ENCODE assay signal across 22 cellular contexts in genomic region chr21:25687787-25688186, GRCh38. TPM values are rescaled to one million over a fixed set of nuclear protein-coding genes. Genes with fewer than 3 reads are reported as not detected.
DNase-seq lines count a peak whose midpoint lies in the region; ATAC-seq and TF ChIP-seq lines count a peak whose summit lies in the region.
"Had no signal": no experiment of that assay in that cellular context is flagged by ENCODE, and none has a peak within 500 bp of the region (broad histone marks: within the 10 kb centered on the region; RNA-seq: fewer than 3 reads in every experiment).

No MANE protein-coding gene starts in this region.

- no peak overlapping the region for H3K9ac ChIP-seq in skeletal muscle tissue (ENCODE audit: low read depth in 1 of 3, low read length in 3 of 3)
- H3K9ac ChIP-seq: KMS-11 had no signal

- 75% methylated on average over 2 to 4 of the region's 4 CpGs for WGBS in gastroesophageal sphincter (ENCODE audit: low coverage in 1 of 2), 2 donors

- H3K4me1 ChIP-seq in gastroesophageal sphincter = peaks cover 0 to 29% (median 11%) of the 10 kb centered on the region in 3 donors
- peaks cover 0 to 3% (median 2%) of the 10 kb centered on the region in 3 donors for H3K4me1 ChIP-seq in skeletal muscle tissue (ENCODE audit: control insufficient read depth in 3 of 3, insufficient read depth in 3 of 3, low read length in 3 of 3)

- H3K27me3 ChIP-seq in gastroesophageal sphincter (no peaks in the 10 kb centered on the region), skeletal muscle tissue (ENCODE audit: control insufficient read depth in 3 of 3, insufficient read depth in 3 of 3, low read length in 3 of 3) (no peaks in the 10 kb centered on the region)

- peak overlapping the region in 3 of 4 donors; percentile 40 to 68 (median 66) for H3K27ac ChIP-seq in gastroesophageal sphincter
- peak overlapping the region; percentile 7 for H3K27ac ChIP-seq in skeletal muscle tissue (ENCODE audit: low read depth, low read length)
- H3K27ac ChIP-seq: C4-2B, KMS-11, RWPE1 had no signal

- TF ChIP-seq CTCF in gastroesophageal sphincter (IDR thresholded peaks at IDR 0.05) = no peak

- H3K36me3 ChIP-seq in gastroesophageal sphincter = peaks cover 0 to 21% of the 10 kb centered on the region in 2 donors
- no peaks in the 10 kb centered on the region for H3K36me3 ChIP-seq in skeletal muscle tissue (ENCODE audit: control insufficient read depth in 3 of 3, insufficient read depth in 3 of 3, low read length in 3 of 3)

- H3K9me3 ChIP-seq in gastroesophageal sphincter (no peaks in the 10 kb centered on the region), skeletal muscle tissue (ENCODE audit: control insufficient read depth in 3 of 3, low read length in 3 of 3) (no peaks in the 10 kb centered on the region)

- peak; percentile 17 for ATAC-seq in left ventricle myocardium superior
- ATAC-seq in Right ventricle myocardium inferior = no peak
- ATAC-seq in gastroesophageal sphincter = no peak
- ATAC-seq: SK-N-SH treated with all-trans-retinoic acid at 6 μM for 48 hours had no signal

- TF ChIP-seq EP300 in gastroesophageal sphincter (IDR thresholded peaks at IDR 0.05) = no peak

- no peak for TF ChIP-seq POLR2A in gastroesophageal sphincter (IDR thresholded peaks at IDR 0.05)

- H3K4me3 ChIP-seq in gastroesophageal sphincter (no peak overlapping the region), skeletal muscle tissue (ENCODE audit: low read length in 3 of 3) (no peak overlapping the region)

- intact Hi-C loops in left ventricle myocardium superior (cut with micrococcal nuclease) = no loop called here
- intact Hi-C loops in Right ventricle myocardium inferior (cut with DNase I) = loop anchor here (5.0 kb wide), 1 partner anchor 45 kb away; no protein-coding TSS in a partner anchor

- DNase-seq in left ventricle myocardium superior (no peak), Right ventricle myocardium inferior (ENCODE audit: missing footprints) (no peak), NCI-H82 (lab: John Stamatoyannopoulos, UW) (no peak), amniotic stem cell (lab: John Stamatoyannopoulos, UW) (no peak), HT-29 (ENCODE audit: low spot score) (no peak)
- DNase-seq: DMS53; GDM1; H9; HFFc6; NCI-H1092 treated with DMSO at 0.1 percent for 48 hours; NCI-H1436 treated with DMSO at 0.1 percent for 48 hours; NCI-H1930; NCI-H226; NCI-H510A treated with DMSO at 0.1 percent for 48 hours; NCI-H748 treated with DMSO at 0.1 percent for 48 hours; NK-92 treated with Interleukin-12 subunit alpha and Interleukin-12 subunit beta, amount 100 ng/mL, for 24 hours had no signal

RNA-seq across cellular contexts. Expression of gene ATP5PF, which starts 46.9 kb away (rescaled TPM):
- total RNA-seq in left ventricle myocardium superior (962 TPM), Right ventricle myocardium inferior (969 TPM), gastroesophageal sphincter (100 to 1,000 TPM; 108 to 158 (median 130) TPM), skeletal muscle tissue (90.3 TPM)
- total RNA-seq in HT-29 (2014; rRNA removed; shearing (Covaris generic)) = 34.5 and 46.0 TPM in 2 replicates

RNA-seq across cellular contexts. Expression of gene GABPA, which starts 47.0 kb away (rescaled TPM):
- total RNA-seq in left ventricle myocardium superior (19.3 TPM), Right ventricle myocardium inferior (18.3 TPM), gastroesophageal sphincter (10 to 100 TPM; 17.0 to 30.0 (median 24.2) TPM), skeletal muscle tissue (26.1 TPM)
- 5.9 and 6.3 TPM in 2 replicates for total RNA-seq in HT-29 (2014; rRNA removed; shearing (Covaris generic))

RNA-seq across cellular contexts. Expression of gene JAM2, which starts 48.7 kb away (rescaled TPM):
- total RNA-seq in left ventricle myocardium superior (42.6 TPM), Right ventricle myocardium inferior (38.2 TPM), gastroesophageal sphincter (10 to 100 TPM; 24.9 to 59.5 (median 38.2) TPM), skeletal muscle tissue (18.8 TPM)
- total RNA-seq in HT-29 (2014; rRNA removed; shearing (Covaris generic)) = not detected in 2 replicates

Comparison
In these comparisons a context has a peak if more than half of its experiments do, and no peak if none do; other contexts are left out.
1. RNA of gene JAM2, which starts 48.7 kb away (total RNA-seq): 24.9 to 59.5 TPM in gastroesophageal sphincter, 42.6 TPM in left ventricle myocardium superior (single experiment), 38.2 TPM in Right ventricle myocardium inferior (single experiment) and 18.8 TPM in skeletal muscle tissue (single experiment); not detected in HT-29; every median in the first group is over 10 times any median in the second.